In genomic region chr2:38698604-38699003, GRCh38 we compare ENCODE assay signal across 1 cellular context.
A peak's percentile ranks its signal among the peaks of the same experiment; 100 is the strongest.
TF ChIP-seq lines count a peak whose summit lies in the region.

No MANE protein-coding gene starts in this region.

TF ChIP-seq in HepG2, 621 proteins besides CTCF, POLR2A, EP300 and RAD21:
- no peak for TF ChIP-seq SRSF4 (IDR thresholded peaks at IDR 0.05; ENCODE audit: low read depth, low read length, poor library complexity, severe bottlenecking)
- TF ChIP-seq, protein P1, sequence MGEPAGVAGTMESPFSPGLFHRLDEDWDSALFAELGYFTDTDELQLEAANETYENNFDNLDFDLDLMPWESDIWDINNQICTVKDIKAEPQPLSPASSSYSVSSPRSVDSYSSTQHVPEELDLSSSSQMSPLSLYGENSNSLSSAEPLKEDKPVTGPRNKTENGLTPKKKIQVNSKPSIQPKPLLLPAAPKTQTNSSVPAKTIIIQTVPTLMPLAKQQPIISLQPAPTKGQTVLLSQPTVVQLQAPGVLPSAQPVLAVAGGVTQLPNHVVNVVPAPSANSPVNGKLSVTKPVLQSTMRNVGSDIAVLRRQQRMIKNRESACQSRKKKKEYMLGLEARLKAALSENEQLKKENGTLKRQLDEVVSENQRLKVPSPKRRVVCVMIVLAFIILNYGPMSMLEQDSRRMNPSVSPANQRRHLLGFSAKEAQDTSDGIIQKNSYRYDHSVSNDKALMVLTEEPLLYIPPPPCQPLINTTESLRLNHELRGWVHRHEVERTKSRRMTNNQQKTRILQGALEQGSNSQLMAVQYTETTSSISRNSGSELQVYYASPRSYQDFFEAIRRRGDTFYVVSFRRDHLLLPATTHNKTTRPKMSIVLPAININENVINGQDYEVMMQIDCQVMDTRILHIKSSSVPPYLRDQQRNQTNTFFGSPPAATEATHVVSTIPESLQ (CRISPR knock-in tag; conservative IDR thresholded peaks at IDR 0.05): no peak
- peak; percentile 77 for TF ChIP-seq ZNF121 (CRISPR knock-in tag; IDR thresholded peaks at IDR 0.05)
- no peak for TF ChIP-seq ZFX (CRISPR knock-in tag; IDR thresholded peaks at IDR 0.05; ENCODE audit: low read depth)
- no peak for TF ChIP-seq HNF4A (CRISPR knock-in tag; IDR thresholded peaks at IDR 0.05)
- TF ChIP-seq POGZ (CRISPR knock-in tag; IDR thresholded peaks at IDR 0.05): no peak
- TF ChIP-seq ZNF7 (CRISPR knock-in tag; IDR thresholded peaks at IDR 0.05): peak; percentile 67; the same call in 1 of the 2 replicates
